7 cellular contexts compared by ENCODE assay signal in the genomic region with DNA sequence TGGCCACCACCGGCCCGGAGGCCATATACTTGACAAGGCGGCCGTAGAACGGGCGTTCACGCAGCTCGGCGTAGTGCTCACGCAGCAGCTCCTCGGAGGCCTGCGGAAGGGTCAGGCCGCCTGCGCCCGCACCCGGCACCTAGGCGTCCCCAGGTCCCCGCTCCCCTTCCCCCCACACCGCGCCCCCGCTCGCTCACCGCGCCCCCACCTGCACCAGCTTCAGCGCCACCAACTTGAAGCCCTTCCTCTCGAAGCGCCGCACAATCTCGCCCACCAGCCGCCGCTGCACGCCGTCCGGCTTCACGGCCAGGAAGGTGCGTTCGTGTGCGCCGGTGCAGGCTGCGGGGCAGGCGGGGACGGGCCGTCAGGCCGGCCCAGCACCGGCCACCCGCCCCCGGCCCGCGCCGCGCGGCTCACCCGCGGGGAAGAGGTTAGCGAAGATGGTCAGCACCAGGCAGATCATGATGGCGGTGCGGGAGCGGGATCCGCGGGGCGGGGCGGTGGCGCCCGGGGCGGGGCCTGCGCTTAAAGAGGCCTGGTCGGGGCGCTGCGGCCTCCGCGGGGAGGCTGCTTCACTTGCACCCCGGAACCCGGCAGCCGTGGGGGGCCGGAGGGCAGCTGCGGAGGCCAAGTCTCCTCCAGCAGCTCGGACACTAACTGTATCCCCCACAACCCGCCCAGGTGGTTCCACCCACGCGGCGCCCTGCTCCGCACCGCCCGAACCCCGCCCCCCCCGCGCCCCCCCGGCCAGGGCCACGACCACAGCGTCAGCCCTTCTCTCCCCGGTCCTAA. TPM values are rescaled to one million over a fixed set of nuclear protein-coding genes. Genes with fewer than 3 reads are reported as not detected.
DNase-seq lines count a peak whose midpoint lies in the region; ATAC-seq and TF ChIP-seq lines count a peak whose summit lies in the region.

TSS of gene NME3 (minus strand) at position 472 of the 792 bp plus-strand sequence. CDS start at position 463, 9 bp downstream.

- ATAC-seq in GM18867 (IDR thresholded peaks at IDR 0.05; ENCODE audit: unreplicated experiment) (peak; percentile 24), left lung (peak; percentile 54)

- peak within 1 kb of the TSS; percentile 90 for H3K4me3 Mint-ChIP-seq in dendritic cell treated with granulocyte-macrophage colony-stimulating factor and Interleukin-4, amounts not matched to agents 40 ng/mL and 50 ng/mL, for 4 days

- H3K4me3 ChIP-seq in left lung, result peak within 1 kb of the TSS; percentile 86 to 93

- peak within 1 kb of the TSS; percentile 89 to 93 for H3K27ac ChIP-seq in left lung

- no peaks in the 10 kb centered on the region for H3K9me3 Mint-ChIP-seq in dendritic cell treated with granulocyte-macrophage colony-stimulating factor and Interleukin-4, amounts not matched to agents 40 ng/mL and 50 ng/mL, for 4 days

- DNase-seq in NCI-H1092 (lab: John Stamatoyannopoulos, UW) (peak; percentile 21), left lung (peak; percentile 78 to 97)
- peak; percentile 74 for DNase-seq in activated CD4-positive, alpha-beta T cell treated with anti-CD3 and anti-CD28 coated beads, Interleukin-2, amount 50 U/mL, for 1 hour
- DNase-seq in stimulated activated CD4-positive, alpha-beta T cell treated with anti-CD3 and anti-CD28 coated beads, Interleukin-2, amount 100 ng/mL, for 24 hours, result peak; percentile 85 to 89
- DNase-seq in NK-92 treated with Interleukin-12 subunit alpha and Interleukin-12 subunit beta, amount 100 ng/mL, for 24 hours (lab: John Stamatoyannopoulos, UW), result no peak

- H3K9me3 ChIP-seq in left lung, result no peaks in the 10 kb centered on the region

- H3K4me1 ChIP-seq in left lung, result peaks cover 24 to 47% of the 10 kb centered on the region in 2 donors

- intact Hi-C loops in dendritic cell treated with granulocyte-macrophage colony-stimulating factor and Interleukin-4, amounts not matched to agents 40 ng/mL and 50 ng/mL, for 4 days (cut with micrococcal nuclease), result loop anchor here (5.0 kb wide), 2 partner anchors 64 to 156 kb away; partner anchors contain the start of gene MAPK8IP3
- intact Hi-C loops in left lung (cut with DNase I), result no loop called here

- peak within 1 kb of the TSS; percentile 85 for H3K27ac Mint-ChIP-seq in dendritic cell treated with granulocyte-macrophage colony-stimulating factor and Interleukin-4, amounts not matched to agents 40 ng/mL and 50 ng/mL, for 4 days

- no peaks in the 10 kb centered on the region for H3K27me3 ChIP-seq in left lung

- peaks cover 0 to 49% of the 10 kb centered on the region in 2 donors for H3K36me3 ChIP-seq in left lung

- H3K36me3 Mint-ChIP-seq in dendritic cell treated with granulocyte-macrophage colony-stimulating factor and Interleukin-4, amounts not matched to agents 40 ng/mL and 50 ng/mL, for 4 days (ENCODE audit: low read depth), result peaks cover 81% of the 10 kb centered on the region

- H3K4me1 Mint-ChIP-seq in dendritic cell treated with granulocyte-macrophage colony-stimulating factor and Interleukin-4, amounts not matched to agents 40 ng/mL and 50 ng/mL, for 4 days (ENCODE audit: low read depth), result peaks cover 46% of the 10 kb centered on the region

- TF ChIP-seq CTCF in left lung (IDR thresholded peaks at IDR 0.05), result no peak

- no peaks in the 10 kb centered on the region for H3K27me3 Mint-ChIP-seq in dendritic cell treated with granulocyte-macrophage colony-stimulating factor and Interleukin-4, amounts not matched to agents 40 ng/mL and 50 ng/mL, for 4 days

RNA-seq across cellular contexts. Expression of gene NME3, which starts in this region (rescaled TPM):
- 10 to 100 TPM; 54.6 to 62.9 TPM for total RNA-seq in left lung
